In the genomic region with DNA sequence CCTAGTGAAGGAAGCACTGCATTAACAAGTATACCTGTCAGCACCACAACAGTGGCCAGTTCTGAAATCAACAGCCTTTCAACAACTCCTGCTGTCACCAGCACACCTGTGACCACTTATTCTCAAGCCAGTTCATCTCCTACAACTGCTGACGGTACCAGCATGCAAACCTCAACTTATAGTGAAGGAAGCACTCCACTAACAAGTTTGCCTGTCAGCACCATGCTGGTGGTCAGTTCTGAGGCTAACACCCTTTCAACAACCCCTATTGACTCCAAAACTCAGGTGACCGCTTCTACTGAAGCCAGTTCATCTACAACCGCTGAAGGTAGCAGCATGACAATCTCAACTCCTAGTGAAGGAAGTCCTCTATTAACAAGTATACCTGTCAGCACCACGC, we compare ENCODE assay signal across 28 cellular contexts. TPM values are rescaled to one million over a fixed set of nuclear protein-coding genes. Genes with fewer than 3 reads are reported as not detected.
"Had no signal": no experiment of that assay in that cellular context is flagged by ENCODE, and none has a peak within 500 bp of the region (broad histone marks: within the 10 kb centered on the region; RNA-seq: fewer than 3 reads in every experiment).

No MANE protein-coding gene starts in this region.

- H3K36me3 ChIP-seq: colonic mucosa, esophagus squamous epithelium, gastrocnemius medialis, heart right ventricle, left lung had no signal

- H3K9me3 ChIP-seq: colonic mucosa, esophagus squamous epithelium, gastrocnemius medialis, heart right ventricle, left lung had no signal

- H3K27ac ChIP-seq: colonic mucosa, epithelial cell of prostate, esophagus squamous epithelium, gastrocnemius medialis, heart right ventricle, left lung had no signal

- DNase-seq: colonic mucosa; cortex of kidney; effector CD8-positive, alpha-beta T cell; effector memory CD8-positive, alpha-beta T cell; endodermal cell; erythroblast; esophagus squamous epithelium; foreskin fibroblast; foreskin melanocyte; gastrocnemius medialis; glutamatergic neuron; head of caudate nucleus; heart right ventricle; hippocampal formation; kidney glomerular epithelial cell; left ventricle myocardium superior; mammary epithelial cell; mesendoderm; midbrain had no signal

- H3K27me3 ChIP-seq: colonic mucosa had no signal

- H3K4me3 ChIP-seq: colonic mucosa, esophagus squamous epithelium, gastrocnemius medialis, heart right ventricle, left lung, lung had no signal

- H3K4me1 ChIP-seq: colonic mucosa, esophagus squamous epithelium, gastrocnemius medialis, heart right ventricle, left lung had no signal

- ATAC-seq: effector memory CD8-positive, alpha-beta T cell; esophagus mucosa; gastrocnemius medialis; heart right ventricle; left lung; left ventricle myocardium superior had no signal

RNA-seq across cellular contexts. Expression of gene MUC17, which starts 16.1 kb away (rescaled TPM):
- total RNA-seq: chondrocyte, dermis microvascular lymphatic vessel endothelial cell, endodermal cell, esophagus mucosa, esophagus squamous epithelium, glomerular endothelial cell, heart right ventricle, left ventricle myocardium superior, lower leg skin, lung, mammary epithelial cell had no signal
- polyA plus RNA-seq: heart right ventricle, keratinocyte, lung, mammary epithelial cell had no signal
